Comparison of ENCODE assay signal across 5 cellular contexts in genomic region chr4:53929311-53929710, GRCh38.
"Had no signal": no experiment of that assay in that cellular context is flagged by ENCODE, and none has a peak within 500 bp of the region (broad histone marks: within the 10 kb centered on the region; RNA-seq: fewer than 3 reads in every experiment).

No MANE protein-coding gene starts in this region.

- H3K27ac ChIP-seq: brain microvascular endothelial cell, neural progenitor cell, parathyroid adenoma, thyroid gland had no signal

- H3K9ac ChIP-seq: neural progenitor cell, parathyroid adenoma had no signal

- H3K79me2 ChIP-seq: parathyroid adenoma had no signal

- H2AFZ ChIP-seq: neural progenitor cell, parathyroid adenoma had no signal

- DNase-seq: cortex of kidney had no signal

- H3K27me3 ChIP-seq: brain microvascular endothelial cell, neural progenitor cell, thyroid gland had no signal

- H3K4me2 ChIP-seq: neural progenitor cell had no signal

- H3K4me3 ChIP-seq: neural progenitor cell, thyroid gland had no signal

- H3K36me3 ChIP-seq: brain microvascular endothelial cell, neural progenitor cell, thyroid gland had no signal

- H3K9me3 ChIP-seq: thyroid gland had no signal

- H3K4me1 ChIP-seq: neural progenitor cell, parathyroid adenoma had no signal
